In the genomic region with DNA sequence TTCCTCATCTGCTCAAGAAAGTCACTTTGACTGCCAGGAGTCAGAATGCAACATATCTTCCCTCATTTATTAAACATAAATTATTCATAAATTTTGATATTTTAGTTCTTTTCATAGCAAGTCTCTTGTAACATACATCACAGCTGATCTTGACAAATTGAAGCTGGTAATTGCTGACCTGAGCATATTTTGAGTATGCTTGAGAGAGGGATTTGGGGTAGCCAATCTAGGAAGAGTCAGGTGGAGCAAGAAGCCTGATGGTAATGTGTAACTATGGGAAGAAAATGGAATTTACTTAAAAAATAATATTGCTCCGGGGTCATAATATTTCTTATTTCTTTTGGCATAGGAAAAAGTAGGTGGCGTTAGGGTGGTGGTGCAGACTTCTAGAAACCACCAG, we compare ENCODE assay signal across 21 cellular contexts. TPM values are rescaled to one million over a fixed set of nuclear protein-coding genes. Genes with fewer than 3 reads are reported as not detected.
DNase-seq lines count a peak whose midpoint lies in the region; ATAC-seq, FAIRE-seq and TF ChIP-seq lines count a peak whose summit lies in the region.
"Had no signal": no experiment of that assay in that cellular context is flagged by ENCODE, and none has a peak within 500 bp of the region (broad histone marks: within the 10 kb centered on the region; RNA-seq: fewer than 3 reads in every experiment).

No MANE protein-coding gene starts in this region.

- 21% methylated on average over 2 of the region's 2 CpGs for WGBS in HepG2 (ENCODE audit: low lambda C conversion rate)
- 94% methylated on average over 2 of the region's 2 CpGs for WGBS in mammary epithelial cell (ENCODE audit: low coverage, missing lambda C conversion rate)

- TF ChIP-seq POLR2A in HepG2 (IDR thresholded peaks at IDR 0.05; ENCODE audit: insufficient read depth in 1 of 2, low read depth in 2 of 2, low read length in 2 of 2) (no peak), gastrocnemius medialis (IDR thresholded peaks at IDR 0.05) (no peak), vagina (IDR thresholded peaks at IDR 0.05) (no peak)

- intact Hi-C loops in HepG2 (cut with micrococcal nuclease; ENCODE audit: unreplicated experiment) (no loop called here), gastrocnemius medialis (cut with DNase I; ENCODE audit: low total_unique reads) (no loop called here), vagina (cut with DNase I) (no loop called here), mammary epithelial cell (cut with micrococcal nuclease) (no loop called here)

- DNase-seq in SJSA1 (ENCODE audit: low read depth in 1 of 2, low spot score in 2 of 2) (no peak), HepG2 (ENCODE audit: low spot score) (no peak), gastrocnemius medialis (no peak), vagina (ENCODE audit: extremely low spot score in 2 of 2) (no peak), NCI-H1105 (lab: John Stamatoyannopoulos, UW) (no peak), mammary epithelial cell (no peak)
- DNase-seq in activated CD4-positive, alpha-beta T cell treated with anti-CD3 and anti-CD28 coated beads, Interleukin-2, amount 50 U/mL, for 4 hours, result no peak
- DNase-seq: CD4-positive, alpha-beta memory T cell; DND-41; KBM-7; NCI-H1436; NCI-H2029; NCI-H2171; NCI-H510A; NCI-H774 had no signal

- H4K20me1 ChIP-seq in HepG2 (ENCODE audit: insufficient read depth, low read length), result no peaks in the 10 kb centered on the region
- H4K20me1 ChIP-seq in mammary epithelial cell (ENCODE audit: insufficient read depth, low read length), result no peaks in the 10 kb centered on the region

- H3K27ac ChIP-seq in SJSA1 (peak overlapping the region; percentile 82), HepG2 (ENCODE audit: extremely low read length, insufficient read depth, low read length) (no peak overlapping the region), gastrocnemius medialis (peak overlapping the region; percentile 91 to 98 (median 94)), vagina (peak overlapping the region; percentile 62), mammary epithelial cell (ENCODE audit: insufficient read depth, low read depth, low read length) (no peak overlapping the region)
- H3K27ac ChIP-seq: HL-60 had no signal

- POLR2A ChIA-PET in HepG2 (lab: Yijun Ruan, JAX), result no interaction called here

- H3K36me3 ChIP-seq in SJSA1 (peaks cover 12% of the 10 kb centered on the region), HepG2 (replicated peaks in 1 of 2; ENCODE audit: control insufficient read depth in 1 of 2, insufficient read depth in 2 of 2, low read length in 2 of 2) (no peaks in the 10 kb centered on the region), gastrocnemius medialis (no peaks in the 10 kb centered on the region), vagina (no peaks in the 10 kb centered on the region), mammary epithelial cell (ENCODE audit: insufficient read depth, low read length) (no peaks in the 10 kb centered on the region)

- BruUV-seq in HepG2 (replicated peaks; lab: Mats Ljungman, UMichigan) (no TSS peak), mammary epithelial cell (replicated peaks; lab: Mats Ljungman, UMichigan) (no TSS peak)

- CTCF ChIA-PET in HepG2 (lab: Yijun Ruan, JAX; ENCODE audit: low intra/inter-chr PET ratio, low total read pairs) (no interaction called here), mammary epithelial cell (lab: Charles Lee; ENCODE audit: low non-redundant PET) (no interaction called here)

- in situ Hi-C loops in HepG2 (cut with HindIII; ENCODE audit: extremely low pct_ligation_motif_present, low pct_unique_long_range_greater_than_20kb) (no loop called here), gastrocnemius medialis (cut with MboI; ENCODE audit: low sequenced_read_pairs in 4 of 4) (no loop called here), mammary epithelial cell (cut with MboI; ENCODE audit: low sequenced_read_pairs in 2 of 2) (no loop called here)

- H3K9ac ChIP-seq in HepG2 (ENCODE audit: insufficient read depth, low read depth, low read length) (no peak overlapping the region), mammary epithelial cell (ENCODE audit: insufficient read depth, low read length) (no peak overlapping the region)

- no peaks in the 10 kb centered on the region for H3K9me3 ChIP-seq in SJSA1 (replicated peaks)
- H3K9me3 ChIP-seq in HepG2 (ENCODE audit: low read length), result no peaks in the 10 kb centered on the region
- H3K9me3 ChIP-seq in gastrocnemius medialis, result no peaks in the 10 kb centered on the region
- no peaks in the 10 kb centered on the region for H3K9me3 ChIP-seq in vagina
- no peaks in the 10 kb centered on the region for H3K9me3 ChIP-seq in mammary epithelial cell (replicated peaks; ENCODE audit: insufficient read depth, low read length)

- no peaks in the 10 kb centered on the region for H3K27me3 ChIP-seq in SJSA1 (replicated peaks)
- no peaks in the 10 kb centered on the region for H3K27me3 ChIP-seq in HepG2 (ENCODE audit: control insufficient read depth in 1 of 2, insufficient read depth in 2 of 2, low read length in 2 of 2)
- H3K27me3 ChIP-seq in gastrocnemius medialis, result no peaks in the 10 kb centered on the region
- no peaks in the 10 kb centered on the region for H3K27me3 ChIP-seq in vagina
- H3K27me3 ChIP-seq in mammary epithelial cell (ENCODE audit: insufficient read depth, low read length), result no peaks in the 10 kb centered on the region

- H2AFZ ChIP-seq in HepG2 (ENCODE audit: low read length) (no peak overlapping the region), mammary epithelial cell (ENCODE audit: low read depth, low read length) (no peak overlapping the region)

- peaks cover 70% of the 10 kb centered on the region for H3K4me1 ChIP-seq in SJSA1 (replicated peaks)
- no peaks in the 10 kb centered on the region for H3K4me1 ChIP-seq in HepG2 (ENCODE audit: insufficient read depth, low read length)
- H3K4me1 ChIP-seq in gastrocnemius medialis, result peaks cover 91 to 92% of the 10 kb centered on the region in 2 donors
- peaks cover 33% of the 10 kb centered on the region for H3K4me1 ChIP-seq in vagina
- peaks cover 7% of the 10 kb centered on the region for H3K4me1 ChIP-seq in mammary epithelial cell (ENCODE audit: insufficient read depth, low read length)

- no peak for TF ChIP-seq EP300 in HepG2 (IDR thresholded peaks at IDR 0.05; ENCODE audit: low read depth in 2 of 2, low read length in 2 of 2)
- TF ChIP-seq EP300 in HepG2 (CRISPR knock-in tag; IDR thresholded peaks at IDR 0.05; ENCODE audit: borderline replicate concordance), result no peak

- dilution Hi-C loops in mammary epithelial cell (cut with HindIII; ENCODE audit: low sequenced_read_pairs), result no loop called here

- no peak for FAIRE-seq in HepG2 (lab: Jason Lieb, UNC)
- FAIRE-seq: G401.6, GM12878, GM18507 had no signal

- no peak for TF ChIP-seq RAD21 in HepG2 (CRISPR knock-in tag; IDR thresholded peaks at IDR 0.05)

- H3K4me2 ChIP-seq in HepG2 (ENCODE audit: low read depth, low read length) (no peak overlapping the region), mammary epithelial cell (ENCODE audit: insufficient read depth, low read depth, low read length) (no peak overlapping the region)

- H3K79me2 ChIP-seq in HepG2 (ENCODE audit: insufficient read depth, low read length), result no peaks in the 10 kb centered on the region
- H3K79me2 ChIP-seq in mammary epithelial cell (ENCODE audit: insufficient read depth, low read length), result no peaks in the 10 kb centered on the region

- TF ChIP-seq CTCF in HepG2 (CRISPR knock-in tag; IDR thresholded peaks at IDR 0.05) (no peak), gastrocnemius medialis (IDR thresholded peaks at IDR 0.05 in 4 of 5, conservative IDR thresholded peaks at IDR 0.05 in 1 of 5) (no peak), vagina (IDR thresholded peaks at IDR 0.05) (no peak), mammary epithelial cell (conservative IDR thresholded peaks at IDR 0.05 in 1 of 2, IDR thresholded peaks at IDR 0.05 in 1 of 2; ENCODE audit: extremely low read depth in 1 of 2, insufficient read depth in 1 of 2, low read depth in 1 of 2, low read length in 2 of 2) (no peak)

- H3K4me3 ChIP-seq in SJSA1, result no peak overlapping the region
- H3K4me3 ChIP-seq in HepG2 (replicated peaks in 1 of 3; ENCODE audit: insufficient read depth in 1 of 3, low read depth in 2 of 3, low read length in 3 of 3), result no peak overlapping the region
- H3K4me3 ChIP-seq in gastrocnemius medialis, result no peak overlapping the region
- H3K4me3 ChIP-seq in vagina, result no peak overlapping the region
- no peak overlapping the region for H3K4me3 ChIP-seq in mammary epithelial cell (replicated peaks in 1 of 3; ENCODE audit: insufficient read depth in 1 of 3, low read depth in 2 of 3, low read length in 3 of 3)
- H3K4me3 ChIP-seq: GM12878 had no signal

- ATAC-seq in HepG2 (no peak), gastrocnemius medialis (no peak)
- ATAC-seq: GM12878, HCT116, Panc1 had no signal

RNA-seq across cellular contexts. Expression of gene CPED1, which starts 12.7 kb away (rescaled TPM):
- total RNA-seq in SJSA1 (2014; rRNA removed; shearing (Covaris generic)), result 46.6 and 64.8 TPM in 2 replicates
- total RNA-seq in HepG2 (2016; rRNA removed; fragmentation: Illumina TruSeq; extraction: Trizol) (27.0 and 41.6 TPM in 2 replicates), gastrocnemius medialis (10 to 100 TPM in 3 of 4 donors, 1 to 10 TPM in 1; 4.8 to 35.5 (median 34.1) TPM), vagina (27.3 TPM), mammary epithelial cell (1 to 10 TPM; 1.7 to 2.0 TPM)
- total RNA-seq in HepG2 (2016; cell fraction: cytosol; rRNA removed; fragmentation: Illumina TruSeq; extraction: Trizol; ENCODE audit: low read depth), result 19.1 and 22.1 TPM in 2 replicates
- total RNA-seq in HepG2 (2016; cell fraction: insoluble cytoplasmic fraction; rRNA removed; fragmentation: Illumina TruSeq; extraction: Trizol), result 26.8 and 37.9 TPM in 2 replicates
- total RNA-seq in HepG2 (2016; cell fraction: membrane; rRNA removed; fragmentation: Illumina TruSeq; extraction: Trizol), result 42.6 and 47.7 TPM in 2 replicates
- 34.0 and 36.3 TPM in 2 replicates for total RNA-seq in HepG2 (2016; cell fraction: nucleus; rRNA removed; fragmentation: Illumina TruSeq; extraction: Trizol)
- polyA plus RNA-seq in HepG2 (2011; rRNA removed) (8.1 and 11.5 TPM in 2 replicates), mammary epithelial cell (1.1 TPM)
- 5.7 and 8.0 TPM in 2 replicates for polyA plus RNA-seq in HepG2 (2011; cell fraction: cytosol; rRNA removed)
- 4.5 and 5.1 TPM in 2 replicates for polyA plus RNA-seq in HepG2 (2011; cell fraction: nucleus; rRNA removed)
- 8.0 and 9.2 TPM in 2 replicates for polyA plus RNA-seq in HepG2 (2012)
- 13.3 and 13.8 TPM in 2 replicates for polyA plus RNA-seq in HepG2 (2016; cell fraction: cytosol; fragmentation: Illumina TruSeq; extraction: Trizol; ENCODE audit: low read depth)
- 25.0 and 25.2 TPM in 2 replicates for polyA plus RNA-seq in HepG2 (2016; cell fraction: insoluble cytoplasmic fraction; fragmentation: Illumina TruSeq; extraction: Trizol; ENCODE audit: low read depth)
- 25.4 and 27.2 TPM in 2 replicates for polyA plus RNA-seq in HepG2 (2016; cell fraction: membrane; fragmentation: Illumina TruSeq; extraction: Trizol; ENCODE audit: low read depth)
- 12.7 and 13.4 TPM in 2 replicates for polyA plus RNA-seq in HepG2 (2016; cell fraction: nucleus; fragmentation: Illumina TruSeq; extraction: Trizol; ENCODE audit: insufficient read depth, low read depth)
- 2.6 and 9.2 TPM in 2 replicates for polyA minus RNA-seq in HepG2 (2011; rRNA and poly(A)+ RNA removed; ENCODE audit: low replicate concordance)
- polyA minus RNA-seq in HepG2 (2011; cell fraction: cytosol; rRNA and poly(A)+ RNA removed), result 6.2 and 8.8 TPM in 2 replicates
- polyA minus RNA-seq in HepG2 (2011; cell fraction: nucleus; rRNA and poly(A)+ RNA removed), result 22.3 and 31.6 TPM in 2 replicates
- 1.1 TPM for polyA minus RNA-seq in mammary epithelial cell
- polyA plus RNA-seq: CD4-positive, alpha-beta memory T cell had no signal

RNA-seq across cellular contexts. Expression of gene ING3, which starts 50.7 kb away (rescaled TPM):
- 18.3 and 31.2 TPM in 2 replicates for total RNA-seq in SJSA1 (2014; rRNA removed; shearing (Covaris generic))
- total RNA-seq in HepG2 (2016; rRNA removed; fragmentation: Illumina TruSeq; extraction: Trizol), result 12.8 and 17.3 TPM in 2 replicates
- total RNA-seq in HepG2 (2016; cell fraction: cytosol; rRNA removed; fragmentation: Illumina TruSeq; extraction: Trizol; ENCODE audit: low read depth), result 5.4 and 5.6 TPM in 2 replicates
- 12.3 and 17.5 TPM in 2 replicates for total RNA-seq in HepG2 (2016; cell fraction: insoluble cytoplasmic fraction; rRNA removed; fragmentation: Illumina TruSeq; extraction: Trizol)
- total RNA-seq in HepG2 (2016; cell fraction: membrane; rRNA removed; fragmentation: Illumina TruSeq; extraction: Trizol), result 9.2 and 10.4 TPM in 2 replicates
- total RNA-seq in HepG2 (2016; cell fraction: nucleus; rRNA removed; fragmentation: Illumina TruSeq; extraction: Trizol), result 17.5 and 19.0 TPM in 2 replicates
- polyA plus RNA-seq in HepG2 (2011; rRNA removed), result 4.8 and 6.9 TPM in 2 replicates
- polyA plus RNA-seq in HepG2 (2011; cell fraction: cytosol; rRNA removed), result 1.9 and 3.0 TPM in 2 replicates
- polyA plus RNA-seq in HepG2 (2011; cell fraction: nucleus; rRNA removed), result 5.0 and 7.6 TPM in 2 replicates
- 4.6 and 5.4 TPM in 2 replicates for polyA plus RNA-seq in HepG2 (2012)
- 1.8 and 2.0 TPM in 2 replicates for polyA plus RNA-seq in HepG2 (2016; cell fraction: cytosol; fragmentation: Illumina TruSeq; extraction: Trizol; ENCODE audit: low read depth)
- polyA plus RNA-seq in HepG2 (2016; cell fraction: insoluble cytoplasmic fraction; fragmentation: Illumina TruSeq; extraction: Trizol; ENCODE audit: low read depth), result 14.2 and 14.8 TPM in 2 replicates
- polyA plus RNA-seq in HepG2 (2016; cell fraction: membrane; fragmentation: Illumina TruSeq; extraction: Trizol; ENCODE audit: low read depth), result 2.5 and 3.9 TPM in 2 replicates
- polyA plus RNA-seq in HepG2 (2016; cell fraction: nucleus; fragmentation: Illumina TruSeq; extraction: Trizol; ENCODE audit: insufficient read depth, low read depth), result 23.1 and 23.8 TPM in 2 replicates
- polyA minus RNA-seq in HepG2 (2011; rRNA and poly(A)+ RNA removed; ENCODE audit: low replicate concordance), result 3.6 and 5.1 TPM in 2 replicates
- polyA minus RNA-seq in HepG2 (2011; cell fraction: cytosol; rRNA and poly(A)+ RNA removed), result 1.4 and 3.0 TPM in 2 replicates
- 31.2 and 43.5 TPM in 2 replicates for polyA minus RNA-seq in HepG2 (2011; cell fraction: nucleus; rRNA and poly(A)+ RNA removed)
- 1 to 10 TPM; 5.8 to 9.9 (median 6.7) TPM for total RNA-seq in gastrocnemius medialis
- 14.0 TPM for total RNA-seq in vagina
- total RNA-seq in mammary epithelial cell, result 10 to 100 TPM; 11.7 TPM
- 7.3 TPM for polyA plus RNA-seq in mammary epithelial cell
- polyA minus RNA-seq in mammary epithelial cell, result 4.1 TPM

Comparison
In these comparisons a context has a peak if more than half of its experiments do, and no peak if none do; other contexts are left out.
1. H3K27ac ChIP-seq: peak in SJSA1 (single experiment), gastrocnemius medialis (4 of 4) and vagina (single experiment); none in HepG2 (single experiment) and mammary epithelial cell (single experiment).